In genomic region chr10:6473901-6474370, GRCh38 we compare ENCODE assay signal across 8 cellular contexts.
A peak's percentile ranks its signal among the peaks of the same experiment; 100 is the strongest.
DNase-seq lines count a peak whose midpoint lies in the region; ATAC-seq, FAIRE-seq and TF ChIP-seq lines count a peak whose summit lies in the region.

No MANE protein-coding gene starts in this region.

- no peak for FAIRE-seq in frontal cortex (lab: Jason Lieb, UNC)

- H3K36me3 ChIP-seq in esophagus (ENCODE audit: control insufficient read depth in 2 of 2, insufficient read depth in 2 of 2, low read length in 1 of 2), result no peaks in the 10 kb centered on the region
- no peaks in the 10 kb centered on the region for H3K36me3 ChIP-seq in Caco-2 (ENCODE audit: control insufficient read depth, insufficient read depth, low read length)

- intact Hi-C loops in Caco-2 (cut with micrococcal nuclease; ENCODE audit: unreplicated experiment), result no loop called here

- no TSS peak for BruUV-seq in Caco-2 (replicated peaks; lab: Mats Ljungman, UMichigan)

- no peaks in the 10 kb centered on the region for H3K4me1 Mint-ChIP-seq in Caco-2 (ENCODE audit: low read depth, unreplicated experiment)

- no peaks in the 10 kb centered on the region for H3K9me3 ChIP-seq in esophagus (ENCODE audit: control insufficient read depth in 2 of 2, insufficient read depth in 1 of 2, low read depth in 1 of 2, low read length in 1 of 2)
- H3K9me3 ChIP-seq in Caco-2, result no peaks in the 10 kb centered on the region

- WGBS in esophagus, 2 donors, result 46 to 49% methylated on average over 6 of the region's 6 CpGs

- no peak overlapping the region for H3K4me3 Mint-ChIP-seq in Caco-2 (ENCODE audit: unreplicated experiment)

- H3K36me3 Mint-ChIP-seq in Caco-2 (ENCODE audit: insufficient read depth, unreplicated experiment), result no peaks in the 10 kb centered on the region

- H3K4me3 ChIP-seq in esophagus (ENCODE audit: low read depth in 1 of 2, low read length in 2 of 2) (no peak overlapping the region), Caco-2 (ENCODE audit: low read depth, low read length) (no peak overlapping the region)

- no peak overlapping the region for H3K27ac Mint-ChIP-seq in Caco-2 (ENCODE audit: unreplicated experiment)

- DNase-seq in SIG-M5 (lab: John Stamatoyannopoulos, UW) (peak; percentile 38), frontal cortex (ENCODE audit: low spot score in 2 of 2) (no peak), globus pallidus (ENCODE audit: low spot score) (no peak), Caco-2 (no peak)
- no peak for DNase-seq in stimulated activated CD4-positive, alpha-beta T cell treated with anti-CD3 and anti-CD28 coated beads, Interleukin-1b, Interleukin-23, amount 100 ng/mL, for 48 hours

- H3K27me3 ChIP-seq in esophagus (ENCODE audit: control insufficient read depth in 1 of 2, insufficient read depth in 2 of 2, low read length in 2 of 2) (no peaks in the 10 kb centered on the region), Caco-2 (replicated peaks; ENCODE audit: control insufficient read depth, insufficient read depth, low read length) (no peaks in the 10 kb centered on the region)

- POLR2A ChIA-PET in Caco-2 (lab: Charles Lee), result no interaction called here

- ATAC-seq in GM18502 (IDR thresholded peaks at IDR 0.05; ENCODE audit: poor library complexity, unreplicated experiment) (peak; percentile 77), HG02642 (IDR thresholded peaks at IDR 0.05; ENCODE audit: poor library complexity, unreplicated experiment) (peak; percentile 68)

- CTCF ChIA-PET in Caco-2 (lab: Charles Lee), result no interaction called here

- H3K9me3 Mint-ChIP-seq in Caco-2 (ENCODE audit: unreplicated experiment), result peaks cover 11% of the 10 kb centered on the region

- H3K4me1 ChIP-seq in esophagus (ENCODE audit: control insufficient read depth in 2 of 2, insufficient read depth in 2 of 2, low read length in 1 of 2) (no peaks in the 10 kb centered on the region), Caco-2 (no peaks in the 10 kb centered on the region)

- peak overlapping the region; percentile 49 to 68 for H3K27ac ChIP-seq in esophagus (ENCODE audit: low read depth in 2 of 2, low read length in 1 of 2)

- no peak for TF ChIP-seq CTCF in Caco-2 (IDR thresholded peaks at IDR 0.05; ENCODE audit: insufficient read depth in 1 of 2, low read depth in 1 of 2, low read length in 1 of 2, severe bottlenecking in 1 of 2, unreplicated experiment in 1 of 2)

- H3K27me3 Mint-ChIP-seq in Caco-2 (ENCODE audit: insufficient read depth, unreplicated experiment), result peaks cover 7% of the 10 kb centered on the region
